Comparison of ENCODE assay signal across 10 cellular contexts in genomic region chr14:81122326-81122725, GRCh38.
A peak's percentile ranks its signal among the peaks of the same experiment; 100 is the strongest.
DNase-seq lines count a peak whose midpoint lies in the region; ATAC-seq, FAIRE-seq and TF ChIP-seq lines count a peak whose summit lies in the region.
"Had no signal": no experiment of that assay in that cellular context is flagged by ENCODE, and none has a peak within 500 bp of the region (broad histone marks: within the 10 kb centered on the region; RNA-seq: fewer than 3 reads in every experiment).

No MANE protein-coding gene starts in this region.

- no peak for TF ChIP-seq POLR2A in HepG2 (IDR thresholded peaks at IDR 0.05; ENCODE audit: insufficient read depth in 1 of 2, low read depth in 2 of 2, low read length in 2 of 2)

- peaks cover 2% of the 10 kb centered on the region for H3K9me3 Mint-ChIP-seq in memory B cell
- no peaks in the 10 kb centered on the region for H3K9me3 Mint-ChIP-seq in activated CD8-positive, alpha-beta memory T cell treated with anti-CD3 and anti-CD28 coated beads, Interleukin-2, amount 10 ng/mL, durations not matched to agents 7 days and 5 days (ENCODE audit: low read depth)
- H3K9me3 Mint-ChIP-seq: activated T-cell treated with anti-CD3 and anti-CD28 coated beads, Interleukin-2, amount 50 U/mL, for 72 hours; central memory CD8-positive, alpha-beta T cell had no signal

- POLR2A ChIA-PET in HepG2 (lab: Yijun Ruan, JAX), result no interaction called here

- intact Hi-C loops in HepG2 (cut with micrococcal nuclease; ENCODE audit: unreplicated experiment) (no loop called here), left ventricle myocardium inferior (cut with micrococcal nuclease) (no loop called here)

- no peak for TF ChIP-seq RAD21 in HepG2 (CRISPR knock-in tag; IDR thresholded peaks at IDR 0.05)

- H3K4me3 Mint-ChIP-seq in memory B cell, result peak overlapping the region; percentile 24
- H3K4me3 Mint-ChIP-seq in activated CD8-positive, alpha-beta memory T cell treated with anti-CD3 and anti-CD28 coated beads, Interleukin-2, amount 10 ng/mL, durations not matched to agents 7 days and 5 days, result no peak overlapping the region
- H3K4me3 Mint-ChIP-seq: activated T-cell treated with anti-CD3 and anti-CD28 coated beads, Interleukin-2, amount 50 U/mL, for 72 hours; central memory CD8-positive, alpha-beta T cell had no signal

- CTCF ChIA-PET in activated CD8-positive, alpha-beta memory T cell treated with anti-CD3 and anti-CD28 coated beads, Interleukin-2, amount 10 ng/mL, durations not matched to agents 7 days and 5 days (lab: Charles Lee), result no interaction called here
- CTCF ChIA-PET in HepG2 (lab: Yijun Ruan, JAX; ENCODE audit: low intra/inter-chr PET ratio, low total read pairs), result no interaction called here

- H3K4me2 ChIP-seq in HepG2 (ENCODE audit: low read depth, low read length), result no peak overlapping the region

- H3K4me1 Mint-ChIP-seq in memory B cell, result peaks cover 21% of the 10 kb centered on the region
- peaks cover 5% of the 10 kb centered on the region for H3K4me1 Mint-ChIP-seq in activated CD8-positive, alpha-beta memory T cell treated with anti-CD3 and anti-CD28 coated beads, Interleukin-2, amount 10 ng/mL, durations not matched to agents 7 days and 5 days
- H3K4me1 Mint-ChIP-seq: central memory CD8-positive, alpha-beta T cell had no signal

- H3K36me3 ChIP-seq in HepG2 (replicated peaks in 1 of 2; ENCODE audit: control insufficient read depth in 1 of 2, insufficient read depth in 2 of 2, low read length in 2 of 2) (no peaks in the 10 kb centered on the region), left ventricle myocardium inferior (no peaks in the 10 kb centered on the region)

- in situ Hi-C loops in HepG2 (cut with HindIII; ENCODE audit: extremely low pct_ligation_motif_present, low pct_unique_long_range_greater_than_20kb), result no loop called here

- no peak for TF ChIP-seq EP300 in HepG2 (IDR thresholded peaks at IDR 0.05; ENCODE audit: low read depth in 2 of 2, low read length in 2 of 2)
- TF ChIP-seq EP300 in HepG2 (CRISPR knock-in tag; IDR thresholded peaks at IDR 0.05; ENCODE audit: borderline replicate concordance), result no peak

- H3K27ac Mint-ChIP-seq in memory B cell, result peak overlapping the region; percentile 0
- no peak overlapping the region for H3K27ac Mint-ChIP-seq in activated CD8-positive, alpha-beta memory T cell treated with anti-CD3 and anti-CD28 coated beads, Interleukin-2, amount 10 ng/mL, durations not matched to agents 7 days and 5 days
- H3K27ac Mint-ChIP-seq: activated T-cell treated with anti-CD3 and anti-CD28 coated beads, Interleukin-2, amount 50 U/mL, for 72 hours had no signal

- no TSS peak for BruUV-seq in HepG2 (replicated peaks; lab: Mats Ljungman, UMichigan)

- WGBS in HepG2 (ENCODE audit: low lambda C conversion rate), result 95% methylated on average over 3 of the region's 3 CpGs

- H3K36me3 Mint-ChIP-seq in memory B cell, result no peaks in the 10 kb centered on the region
- H3K36me3 Mint-ChIP-seq in activated CD8-positive, alpha-beta memory T cell treated with anti-CD3 and anti-CD28 coated beads, Interleukin-2, amount 10 ng/mL, durations not matched to agents 7 days and 5 days, result no peaks in the 10 kb centered on the region

- H3K4me1 ChIP-seq in HepG2 (ENCODE audit: insufficient read depth, low read length) (no peaks in the 10 kb centered on the region), left ventricle myocardium inferior (no peaks in the 10 kb centered on the region)

- no peak overlapping the region for H3K27ac ChIP-seq in HepG2 (ENCODE audit: extremely low read length, insufficient read depth, low read length)
- H3K27ac ChIP-seq in left ventricle myocardium inferior (replicated peaks), result no peak overlapping the region

- no peak overlapping the region for H2AFZ ChIP-seq in HepG2 (ENCODE audit: low read length)

- H3K79me2 ChIP-seq in HepG2 (ENCODE audit: insufficient read depth, low read length), result no peaks in the 10 kb centered on the region

- H3K27me3 Mint-ChIP-seq in memory B cell, result no peaks in the 10 kb centered on the region
- H3K27me3 Mint-ChIP-seq in activated CD8-positive, alpha-beta memory T cell treated with anti-CD3 and anti-CD28 coated beads, Interleukin-2, amount 10 ng/mL, durations not matched to agents 7 days and 5 days, result no peaks in the 10 kb centered on the region
- H3K27me3 Mint-ChIP-seq: central memory CD8-positive, alpha-beta T cell had no signal

- FAIRE-seq in HepG2 (lab: Jason Lieb, UNC), result no peak

- H3K9ac ChIP-seq in HepG2 (ENCODE audit: insufficient read depth, low read depth, low read length), result no peak overlapping the region

- H3K9me3 ChIP-seq in HepG2 (ENCODE audit: low read length), result no peaks in the 10 kb centered on the region
- peaks cover 2% of the 10 kb centered on the region for H3K9me3 ChIP-seq in left ventricle myocardium inferior (replicated peaks)

- no peaks in the 10 kb centered on the region for H4K20me1 ChIP-seq in HepG2 (ENCODE audit: insufficient read depth, low read length)

- no peak overlapping the region for H3K4me3 ChIP-seq in HepG2 (replicated peaks in 1 of 3; ENCODE audit: insufficient read depth in 1 of 3, low read depth in 2 of 3, low read length in 3 of 3)
- no peak overlapping the region for H3K4me3 ChIP-seq in left ventricle myocardium inferior

- no peak for TF ChIP-seq CTCF in HepG2 (CRISPR knock-in tag; IDR thresholded peaks at IDR 0.05)
- TF ChIP-seq CTCF in left ventricle myocardium inferior (IDR thresholded peaks at IDR 0.05; ENCODE audit: borderline replicate concordance), result no peak

- no peak for DNase-seq in memory B cell (ENCODE audit: low spot score in 2 of 2)
- no peak for DNase-seq in activated CD8-positive, alpha-beta memory T cell treated with anti-CD3 and anti-CD28 coated beads, Interleukin-2, amount 10 ng/mL, durations not matched to agents 7 days and 5 days
- DNase-seq in HepG2 (ENCODE audit: low spot score), result no peak
- no peak for DNase-seq in left ventricle myocardium inferior
- DNase-seq: activated T-cell treated with anti-CD3 and anti-CD28 coated beads, Interleukin-2, amount 50 U/mL, for 72 hours; midbrain had no signal

- ATAC-seq in GM18909 (IDR thresholded peaks at IDR 0.05; ENCODE audit: poor library complexity, unreplicated experiment) (peak; percentile 100), GM21717 (IDR thresholded peaks at IDR 0.05; ENCODE audit: unreplicated experiment) (peak; percentile 100), HG03196 (IDR thresholded peaks at IDR 0.05; ENCODE audit: unreplicated experiment) (peak; percentile 100), memory B cell (ENCODE audit: low read depth) (peak; percentile 90), HepG2 (no peak)
- no peak for ATAC-seq in activated CD8-positive, alpha-beta memory T cell treated with anti-CD3 and anti-CD28 coated beads, Interleukin-2, amount 10 ng/mL, durations not matched to agents 7 days and 5 days
- ATAC-seq: activated T-cell treated with anti-CD3 and anti-CD28 coated beads, Interleukin-2, amount 50 U/mL, for 72 hours had no signal

- H3K27me3 ChIP-seq in HepG2 (ENCODE audit: control insufficient read depth in 1 of 2, insufficient read depth in 2 of 2, low read length in 2 of 2) (no peaks in the 10 kb centered on the region), left ventricle myocardium inferior (ENCODE audit: low read depth) (no peaks in the 10 kb centered on the region)

TF ChIP-seq in HepG2, 621 proteins besides CTCF, POLR2A, EP300 and RAD21:
- no peak for TF ChIP-seq PLRG1 (conservative IDR thresholded peaks at IDR 0.05)
- no peak for TF ChIP-seq NONO (IDR thresholded peaks at IDR 0.05)
- no peak for TF ChIP-seq NONO (CRISPR knock-in tag; conservative IDR thresholded peaks at IDR 0.05)
- no peak for TF ChIP-seq ZNF337 (CRISPR knock-in tag; IDR thresholded peaks at IDR 0.05; ENCODE audit: borderline replicate concordance, low read depth)
- no peak for TF ChIP-seq ZFX (CRISPR knock-in tag; IDR thresholded peaks at IDR 0.05; ENCODE audit: low read depth)
- TF ChIP-seq NR3C1 (CRISPR knock-in tag; IDR thresholded peaks at IDR 0.05), result no peak
- no peak for TF ChIP-seq SIN3B (IDR thresholded peaks at IDR 0.05; ENCODE audit: low read length)
- TF ChIP-seq, protein P1, sequence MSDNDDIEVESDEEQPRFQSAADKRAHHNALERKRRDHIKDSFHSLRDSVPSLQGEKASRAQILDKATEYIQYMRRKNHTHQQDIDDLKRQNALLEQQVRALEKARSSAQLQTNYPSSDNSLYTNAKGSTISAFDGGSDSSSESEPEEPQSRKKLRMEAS (IDR thresholded peaks at IDR 0.05), result no peak
- TF ChIP-seq MIER2 (CRISPR knock-in tag; IDR thresholded peaks at IDR 0.05), result no peak
- no peak for TF ChIP-seq ZNF891 (CRISPR knock-in tag; IDR thresholded peaks at IDR 0.05)
- TF ChIP-seq RAD51 (IDR thresholded peaks at IDR 0.05; ENCODE audit: borderline replicate concordance), result no peak
- TF ChIP-seq ZNF790 (CRISPR knock-in tag; IDR thresholded peaks at IDR 0.05; ENCODE audit: borderline replicate concordance), result no peak

Comparison
In these comparisons a context has a peak if more than half of its experiments do, and no peak if none do; other contexts are left out.
1. ATAC-seq: peak in GM18909 (single experiment), GM21717 (single experiment), HG03196 (single experiment) and memory B cell (single experiment); none in activated CD8-positive, alpha-beta memory T cell treated with anti-CD3 and anti-CD28 coated beads, Interleukin-2, amount 10 ng/mL, durations not matched to agents 7 days and 5 days (single experiment) and HepG2 (single experiment).